19 cellular contexts compared by ENCODE assay signal in the genomic region with DNA sequence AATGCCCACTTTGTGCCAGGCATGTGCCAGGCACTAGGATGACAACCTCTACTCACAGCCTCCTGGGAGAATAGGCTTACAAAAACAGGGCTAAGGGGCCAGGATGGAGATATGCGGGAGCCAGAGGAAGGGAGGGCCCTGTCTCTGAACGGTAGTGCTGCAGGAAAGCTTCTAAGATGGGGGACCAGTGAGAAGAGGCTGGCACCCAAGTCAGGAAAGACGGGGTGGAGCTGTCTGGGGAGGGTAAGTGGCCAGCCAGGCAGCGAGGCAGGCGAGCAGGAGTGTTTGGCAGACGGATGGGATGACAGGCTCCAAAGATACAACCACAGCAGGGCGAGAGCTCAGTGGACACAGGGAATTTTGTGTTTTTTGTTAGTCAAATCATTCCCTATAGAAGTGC. TPM values are rescaled to one million over a fixed set of nuclear protein-coding genes. Genes with fewer than 3 reads are reported as not detected.
DNase-seq lines count a peak whose midpoint lies in the region; ATAC-seq and TF ChIP-seq lines count a peak whose summit lies in the region.
"Had no signal": no experiment of that assay in that cellular context is flagged by ENCODE, and none has a peak within 500 bp of the region (broad histone marks: within the 10 kb centered on the region; RNA-seq: fewer than 3 reads in every experiment).

No MANE protein-coding gene starts in this region.

- TF ChIP-seq CTCF in endothelial cell (IDR thresholded peaks at IDR 0.05; ENCODE audit: unreplicated experiment), result no peak
- no peak for TF ChIP-seq CTCF in tibial artery (IDR thresholded peaks at IDR 0.05)

- peaks cover 0 to 45% (median 25%) of the 10 kb centered on the region in 4 donors for H3K4me1 ChIP-seq in tibial artery

- no peaks in the 10 kb centered on the region for H3K9me3 Mint-ChIP-seq in activated CD4-positive, alpha-beta T cell treated with anti-CD3 and anti-CD28 coated beads, Interleukin-2, amount 10 ng/mL, durations not matched to agents 7 days and 5 days
- H3K9me3 Mint-ChIP-seq in endothelial cell (ENCODE audit: unreplicated experiment), result no peaks in the 10 kb centered on the region
- no peaks in the 10 kb centered on the region for H3K9me3 Mint-ChIP-seq in naive thymus-derived CD8-positive, alpha-beta T cell
- H3K9me3 Mint-ChIP-seq in activated CD8-positive, alpha-beta memory T cell treated with anti-CD3 and anti-CD28 coated beads, Interleukin-2, amount 10 ng/mL, durations not matched to agents 7 days and 5 days (ENCODE audit: low read depth), result no peaks in the 10 kb centered on the region
- H3K9me3 Mint-ChIP-seq: activated CD4-positive, alpha-beta memory T cell treated with anti-CD3 and anti-CD28 coated beads, Interleukin-2, amount 10 ng/mL, durations not matched to agents 7 days and 5 days; activated T-helper 1 cell treated with anti-CD3 and anti-CD28 coated beads, Interleukin-12 subunit alpha, Interleukin-12 subunit beta, Interleukin-2, Interleukin-4 antibody, amounts not matched to agents 30 ng/mL and 10 ng/mL and 1 ng/mL, durations not matched to agents 14 hours and 24 hours and 36 hours; CD8-positive, alpha-beta memory T cell; dendritic cell treated with granulocyte-macrophage colony-stimulating factor and Interleukin-4, amounts not matched to agents 40 ng/mL and 50 ng/mL, for 4 days; neural progenitor cell; stimulated activated naive B cell treated with anti-CD40 and anti-IgM and Interleukin-4, amounts not matched to agents 10 μg/mL and 1 μg/mL and 100 μg/mL, for 72 hours had no signal

- H3K4me3 Mint-ChIP-seq in activated CD4-positive, alpha-beta T cell treated with anti-CD3 and anti-CD28 coated beads, Interleukin-2, amount 10 ng/mL, durations not matched to agents 7 days and 5 days, result no peak overlapping the region
- no peak overlapping the region for H3K4me3 Mint-ChIP-seq in endothelial cell (ENCODE audit: unreplicated experiment)
- H3K4me3 Mint-ChIP-seq in naive thymus-derived CD8-positive, alpha-beta T cell, result peak overlapping the region in 1 of 10 donors; percentile 5
- no peak overlapping the region for H3K4me3 Mint-ChIP-seq in activated CD8-positive, alpha-beta memory T cell treated with anti-CD3 and anti-CD28 coated beads, Interleukin-2, amount 10 ng/mL, durations not matched to agents 7 days and 5 days
- H3K4me3 Mint-ChIP-seq: activated CD4-positive, alpha-beta memory T cell treated with anti-CD3 and anti-CD28 coated beads, Interleukin-2, amount 10 ng/mL, durations not matched to agents 7 days and 5 days; activated T-helper 1 cell treated with anti-CD3 and anti-CD28 coated beads, Interleukin-12 subunit alpha, Interleukin-12 subunit beta, Interleukin-2, Interleukin-4 antibody, amounts not matched to agents 30 ng/mL and 10 ng/mL and 1 ng/mL, durations not matched to agents 14 hours and 24 hours and 36 hours; CD8-positive, alpha-beta memory T cell; dendritic cell treated with granulocyte-macrophage colony-stimulating factor and Interleukin-4, amounts not matched to agents 40 ng/mL and 50 ng/mL, for 4 days; neural progenitor cell; stimulated activated naive B cell treated with anti-CD40 and anti-IgM and Interleukin-4, amounts not matched to agents 10 μg/mL and 1 μg/mL and 100 μg/mL, for 72 hours had no signal

- peak overlapping the region; percentile 75 for H3K27ac Mint-ChIP-seq in activated CD4-positive, alpha-beta T cell treated with anti-CD3 and anti-CD28 coated beads, Interleukin-2, amount 10 ng/mL, durations not matched to agents 7 days and 5 days
- peak overlapping the region; percentile 95 for H3K27ac Mint-ChIP-seq in endothelial cell (ENCODE audit: unreplicated experiment)
- peak overlapping the region in 8 of 10 donors; percentile 16 to 93 (median 80) for H3K27ac Mint-ChIP-seq in naive thymus-derived CD8-positive, alpha-beta T cell
- H3K27ac Mint-ChIP-seq in activated CD8-positive, alpha-beta memory T cell treated with anti-CD3 and anti-CD28 coated beads, Interleukin-2, amount 10 ng/mL, durations not matched to agents 7 days and 5 days, result no peak overlapping the region
- H3K27ac Mint-ChIP-seq: activated CD4-positive, alpha-beta memory T cell treated with anti-CD3 and anti-CD28 coated beads, Interleukin-2, amount 10 ng/mL, durations not matched to agents 7 days and 5 days; activated T-helper 1 cell treated with anti-CD3 and anti-CD28 coated beads, Interleukin-12 subunit alpha, Interleukin-12 subunit beta, Interleukin-2, Interleukin-4 antibody, amounts not matched to agents 30 ng/mL and 10 ng/mL and 1 ng/mL, durations not matched to agents 14 hours and 24 hours and 36 hours; dendritic cell treated with granulocyte-macrophage colony-stimulating factor and Interleukin-4, amounts not matched to agents 40 ng/mL and 50 ng/mL, for 4 days; neural progenitor cell; stimulated activated naive B cell treated with anti-CD40 and anti-IgM and Interleukin-4, amounts not matched to agents 10 μg/mL and 1 μg/mL and 100 μg/mL, for 72 hours had no signal

- intact Hi-C loops in tibial artery (cut with DNase I; ENCODE audit: low total_unique reads), result no loop called here

- no peak for DNase-seq in activated CD4-positive, alpha-beta T cell treated with anti-CD3 and anti-CD28 coated beads, Interleukin-2, amount 10 ng/mL, durations not matched to agents 7 days and 5 days
- DNase-seq in activated CD4-positive, alpha-beta T cell treated with anti-CD3 and anti-CD28 coated beads, Interleukin-2, amount 50 U/mL, for 48 hours, result no peak
- no peak for DNase-seq in endothelial cell (ENCODE audit: low spot score)
- DNase-seq in naive thymus-derived CD8-positive, alpha-beta T cell, result no peak
- peak in 1 of 2 donors; percentile 36 for DNase-seq in tibial artery
- no peak for DNase-seq in ureter (ENCODE audit: low spot score)
- no peak for DNase-seq in NCI-H774 (lab: John Stamatoyannopoulos, UW)
- DNase-seq in activated CD8-positive, alpha-beta memory T cell treated with anti-CD3 and anti-CD28 coated beads, Interleukin-2, amount 10 ng/mL, durations not matched to agents 7 days and 5 days, result no peak
- DNase-seq: activated CD4-positive, alpha-beta memory T cell treated with anti-CD3 and anti-CD28 coated beads, Interleukin-2, amount 10 ng/mL, durations not matched to agents 7 days and 5 days; amniotic stem cell; CD8-positive, alpha-beta memory T cell; NCI-H187 treated with DMSO at 0.1 percent for 48 hours; NCI-H446 treated with DMSO at 0.1 percent for 48 hours; SK-N-SH; stimulated activated naive B cell treated with anti-CD40 and anti-IgM and Interleukin-4, amounts not matched to agents 10 μg/mL and 1 μg/mL and 100 μg/mL, for 72 hours had no signal

- H3K9me3 ChIP-seq in tibial artery, result no peaks in the 10 kb centered on the region
- H3K9me3 ChIP-seq: SK-N-SH had no signal

- peaks cover 24 to 38% (median 37%) of the 10 kb centered on the region in 3 donors for H3K36me3 ChIP-seq in tibial artery
- H3K36me3 ChIP-seq: neural progenitor cell had no signal

- H3K4me1 Mint-ChIP-seq in activated CD4-positive, alpha-beta T cell treated with anti-CD3 and anti-CD28 coated beads, Interleukin-2, amount 10 ng/mL, durations not matched to agents 7 days and 5 days, result peaks cover 36% of the 10 kb centered on the region
- peaks cover 40% of the 10 kb centered on the region for H3K4me1 Mint-ChIP-seq in endothelial cell (ENCODE audit: unreplicated experiment)
- H3K4me1 Mint-ChIP-seq in naive thymus-derived CD8-positive, alpha-beta T cell, result peaks cover 28 to 59% (median 46%) of the 10 kb centered on the region in 4 donors
- H3K4me1 Mint-ChIP-seq in activated CD8-positive, alpha-beta memory T cell treated with anti-CD3 and anti-CD28 coated beads, Interleukin-2, amount 10 ng/mL, durations not matched to agents 7 days and 5 days, result peaks cover 10% of the 10 kb centered on the region

- H3K4me3 ChIP-seq in tibial artery, result no peak overlapping the region
- H3K4me3 ChIP-seq: GM12878, neural progenitor cell had no signal

- POLR2A ChIA-PET in activated CD4-positive, alpha-beta T cell treated with anti-CD3 and anti-CD28 coated beads, Interleukin-2, amount 10 ng/mL, durations not matched to agents 7 days and 5 days (lab: Charles Lee), result no interaction called here
- POLR2A ChIA-PET in naive thymus-derived CD8-positive, alpha-beta T cell (lab: Charles Lee), result interaction anchor here (0.7 kb wide), 1 partner anchor 33 kb away, joined by 3 read pairs; no protein-coding TSS in a partner anchor

- peaks cover 18% of the 10 kb centered on the region for H3K36me3 Mint-ChIP-seq in activated CD4-positive, alpha-beta T cell treated with anti-CD3 and anti-CD28 coated beads, Interleukin-2, amount 10 ng/mL, durations not matched to agents 7 days and 5 days (ENCODE audit: low read depth)
- H3K36me3 Mint-ChIP-seq in endothelial cell (ENCODE audit: low read depth, unreplicated experiment), result peaks cover 32% of the 10 kb centered on the region
- peaks cover 6 to 47% (median 12%) of the 10 kb centered on the region in 3 donors for H3K36me3 Mint-ChIP-seq in naive thymus-derived CD8-positive, alpha-beta T cell
- H3K36me3 Mint-ChIP-seq in activated CD8-positive, alpha-beta memory T cell treated with anti-CD3 and anti-CD28 coated beads, Interleukin-2, amount 10 ng/mL, durations not matched to agents 7 days and 5 days, result no peaks in the 10 kb centered on the region

- ATAC-seq in naive thymus-derived CD8-positive, alpha-beta T cell, result no peak
- no peak for ATAC-seq in activated CD8-positive, alpha-beta memory T cell treated with anti-CD3 and anti-CD28 coated beads, Interleukin-2, amount 10 ng/mL, durations not matched to agents 7 days and 5 days
- ATAC-seq: GM12878; stimulated activated naive B cell treated with anti-CD40 and anti-IgM and Interleukin-4, amounts not matched to agents 10 μg/mL and 1 μg/mL and 100 μg/mL, for 72 hours had no signal

- no peaks in the 10 kb centered on the region for H3K27me3 ChIP-seq in tibial artery
- H3K27me3 ChIP-seq: neural progenitor cell had no signal

- H3K27ac ChIP-seq in tibial artery, result peak overlapping the region; percentile 15 to 39
- H3K27ac ChIP-seq: neural progenitor cell had no signal

- H3K27me3 Mint-ChIP-seq in activated CD4-positive, alpha-beta T cell treated with anti-CD3 and anti-CD28 coated beads, Interleukin-2, amount 10 ng/mL, durations not matched to agents 7 days and 5 days, result no peaks in the 10 kb centered on the region
- H3K27me3 Mint-ChIP-seq in endothelial cell (ENCODE audit: unreplicated experiment), result peaks cover 3% of the 10 kb centered on the region
- no peaks in the 10 kb centered on the region for H3K27me3 Mint-ChIP-seq in naive thymus-derived CD8-positive, alpha-beta T cell
- no peaks in the 10 kb centered on the region for H3K27me3 Mint-ChIP-seq in activated CD8-positive, alpha-beta memory T cell treated with anti-CD3 and anti-CD28 coated beads, Interleukin-2, amount 10 ng/mL, durations not matched to agents 7 days and 5 days
- H3K27me3 Mint-ChIP-seq: activated CD4-positive, alpha-beta memory T cell treated with anti-CD3 and anti-CD28 coated beads, Interleukin-2, amount 10 ng/mL, durations not matched to agents 7 days and 5 days; stimulated activated naive B cell treated with anti-CD40 and anti-IgM and Interleukin-4, amounts not matched to agents 10 μg/mL and 1 μg/mL and 100 μg/mL, for 72 hours had no signal

- CTCF ChIA-PET in activated CD4-positive, alpha-beta T cell treated with anti-CD3 and anti-CD28 coated beads, Interleukin-2, amount 10 ng/mL, durations not matched to agents 7 days and 5 days (lab: Charles Lee), result interaction anchor here (1.2 kb wide), 1 partner anchor 16 kb away, joined by 3 read pairs; no protein-coding TSS in a partner anchor
- CTCF ChIA-PET in activated CD8-positive, alpha-beta memory T cell treated with anti-CD3 and anti-CD28 coated beads, Interleukin-2, amount 10 ng/mL, durations not matched to agents 7 days and 5 days (lab: Charles Lee), result interaction anchor here (0.7 kb wide), 1 partner anchor 26 kb away, joined by 3 read pairs; no protein-coding TSS in a partner anchor

RNA-seq across cellular contexts. Expression of a gene that starts 44.7 kb away (rescaled TPM):
- 100 to 1,000 TPM; 404 to 442 TPM for total RNA-seq in activated CD4-positive, alpha-beta T cell treated with anti-CD3 and anti-CD28 coated beads, Interleukin-2, amount 10 ng/mL, durations not matched to agents 7 days and 5 days
- total RNA-seq in endothelial cell (ENCODE audit: unreplicated experiment), result 133 TPM
- 100 to 1,000 TPM; 107 to 114 TPM for total RNA-seq in naive thymus-derived CD8-positive, alpha-beta T cell
- polyA plus RNA-seq in naive thymus-derived CD8-positive, alpha-beta T cell, result 100 to 1,000 TPM; 126 to 179 (median 142) TPM
- total RNA-seq in ureter, result 229 TPM
- 100 to 1,000 TPM; 501 to 600 TPM for total RNA-seq in activated CD8-positive, alpha-beta memory T cell treated with anti-CD3 and anti-CD28 coated beads, Interleukin-2, amount 10 ng/mL, durations not matched to agents 7 days and 5 days
